ENCODE assay signal across 10 cellular contexts in the genomic region with DNA sequence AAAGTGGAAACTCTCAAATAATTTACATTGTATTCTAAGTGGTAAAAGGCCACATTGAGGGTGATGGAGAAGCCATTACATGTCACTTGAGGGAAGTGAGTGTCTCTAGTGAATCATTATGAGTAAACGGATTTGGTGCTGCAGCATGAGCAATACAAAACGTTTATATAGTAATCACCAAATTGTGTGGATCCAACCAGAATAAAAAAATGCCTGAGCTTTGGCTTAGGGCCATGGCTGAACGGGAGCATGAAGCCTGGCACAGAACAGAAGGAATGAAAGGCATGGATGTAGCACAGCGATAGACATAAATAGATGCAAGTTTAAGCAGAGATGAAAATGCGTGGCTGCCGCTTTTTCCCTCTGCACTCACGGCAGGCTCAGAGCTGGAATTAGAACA. TPM values are rescaled to one million over a fixed set of nuclear protein-coding genes. Genes with fewer than 3 reads are reported as not detected.
DNase-seq lines count a peak whose midpoint lies in the region; ATAC-seq, FAIRE-seq and TF ChIP-seq lines count a peak whose summit lies in the region.
"Had no signal": no experiment of that assay in that cellular context is flagged by ENCODE, and none has a peak within 500 bp of the region (broad histone marks: within the 10 kb centered on the region; RNA-seq: fewer than 3 reads in every experiment).

No MANE protein-coding gene starts in this region.

- no peak overlapping the region for H3K4ac ChIP-seq in mesenchymal stem cell (ENCODE audit: low read depth in 1 of 2, low read length in 2 of 2)

- no peaks in the 10 kb centered on the region for H3K36me3 ChIP-seq in CD4-positive, alpha-beta memory T cell (ENCODE audit: insufficient read depth, low read length)
- peaks cover 0 to 2% of the 10 kb centered on the region in 2 experiments for H3K36me3 ChIP-seq in mesenchymal stem cell (ENCODE audit: control insufficient read depth in 1 of 2, insufficient read depth in 2 of 2, low read depth in 1 of 2, low read length in 2 of 2)
- no peaks in the 10 kb centered on the region for H3K36me3 ChIP-seq in hepatocyte (replicated peaks; ENCODE audit: insufficient read depth, low read depth)

- H3K4me1 ChIP-seq in CD4-positive, alpha-beta memory T cell (ENCODE audit: insufficient read depth, low read length), result peaks cover 71% of the 10 kb centered on the region
- H3K4me1 ChIP-seq in mesenchymal stem cell (ENCODE audit: control insufficient read depth, insufficient read depth, low read depth, low read length) (peaks cover 14% of the 10 kb centered on the region), hepatocyte (ENCODE audit: insufficient read depth) (peaks cover 29% of the 10 kb centered on the region)

- no peak for DNase-seq in CD4-positive, alpha-beta memory T cell
- peak; percentile 81 for DNase-seq in HCEC 1CT
- DNase-seq in astrocyte of the hippocampus (ENCODE audit: low read depth, low spot score), result peak; percentile 77
- no peak for DNase-seq in mesenchymal stem cell
- DNase-seq in hepatocyte (ENCODE audit: low spot score), result no peak
- DNase-seq in HTR-8/SVneo (ENCODE audit: insufficient read length, low spot score), result no peak
- DNase-seq in sciatic nerve (ENCODE audit: low spot score), result no peak
- DNase-seq: activated CD4-positive, alpha-beta T cell treated with anti-CD3 and anti-CD28 coated beads, Interleukin-2, amount 50 U/mL, for 1 hour; OCI-M1 had no signal

- peaks cover 37 to 85% (median 55%) of the 10 kb centered on the region in 4 donors for H3K4me1 Mint-ChIP-seq in CD4-positive, alpha-beta memory T cell

- H2AFZ ChIP-seq in mesenchymal stem cell (ENCODE audit: low read depth, low read length) (no peak overlapping the region), hepatocyte (no peak overlapping the region)

- ATAC-seq in HG03378 (IDR thresholded peaks at IDR 0.05; ENCODE audit: unreplicated experiment) (no peak), sciatic nerve (no peak)

- POLR2A ChIA-PET in CD4-positive, alpha-beta memory T cell (lab: Charles Lee; ENCODE audit: partially characterized antibody), result interaction anchor here (3.5 kb wide), 1 partner anchor 12 kb away, joined by 35 read pairs; no protein-coding TSS in a partner anchor

- H3K36me3 Mint-ChIP-seq in CD4-positive, alpha-beta memory T cell, result peaks cover 4 to 17% of the 10 kb centered on the region in 2 donors

- no peaks in the 10 kb centered on the region for H3K27me3 ChIP-seq in CD4-positive, alpha-beta memory T cell (ENCODE audit: insufficient read depth, low read length)
- no peaks in the 10 kb centered on the region for H3K27me3 ChIP-seq in mesenchymal stem cell (ENCODE audit: control insufficient read depth in 1 of 2, insufficient read depth in 1 of 2, low read length in 2 of 2)
- H3K27me3 ChIP-seq in hepatocyte, result no peaks in the 10 kb centered on the region

- H3K4me3 Mint-ChIP-seq in CD4-positive, alpha-beta memory T cell, result peak overlapping the region in 3 of 8 donors; percentile 10 to 81 (median 29)

- H3K9me2 ChIP-seq in hepatocyte (replicated peaks; ENCODE audit: insufficient read depth), result no peaks in the 10 kb centered on the region

- no peaks in the 10 kb centered on the region for H4K20me1 ChIP-seq in hepatocyte (ENCODE audit: insufficient read depth, poor library complexity, severe bottlenecking)

- no peak overlapping the region for H3K23ac ChIP-seq in mesenchymal stem cell (ENCODE audit: low read length in 2 of 2)

- H3K79me2 ChIP-seq in hepatocyte, result no peaks in the 10 kb centered on the region

- peaks cover 13% of the 10 kb centered on the region for H3K79me1 ChIP-seq in mesenchymal stem cell (replicated peaks; ENCODE audit: low read length, poor library complexity, severe bottlenecking)

- H2AK5ac ChIP-seq in mesenchymal stem cell (ENCODE audit: low read length, severe bottlenecking), result no peak overlapping the region

- H3K9me3 Mint-ChIP-seq in CD4-positive, alpha-beta memory T cell, result no peaks in the 10 kb centered on the region

- H3K4me3 ChIP-seq in CD4-positive, alpha-beta memory T cell (ENCODE audit: low read length in 2 of 2), result no peak overlapping the region
- H3K4me3 ChIP-seq in mesenchymal stem cell (ENCODE audit: insufficient read depth in 1 of 2, low read depth in 1 of 2, low read length in 2 of 2) (no peak overlapping the region), hepatocyte (no peak overlapping the region)

- no peak overlapping the region for H3K9ac ChIP-seq in mesenchymal stem cell (ENCODE audit: low read length)

- no peak overlapping the region for H3K18ac ChIP-seq in mesenchymal stem cell (ENCODE audit: low read depth in 1 of 2, low read length in 2 of 2)

- H4K8ac ChIP-seq in mesenchymal stem cell (ENCODE audit: low read length), result no peak overlapping the region

- H2BK12ac ChIP-seq in mesenchymal stem cell (ENCODE audit: low read length in 2 of 2), result no peak overlapping the region

- no peak overlapping the region for H3K14ac ChIP-seq in mesenchymal stem cell (ENCODE audit: low read length in 2 of 2)

- intact Hi-C loops in CD4-positive, alpha-beta memory T cell (cut with micrococcal nuclease), result no loop called here
- intact Hi-C loops in sciatic nerve (cut with DNase I), result no loop called here

- no peaks in the 10 kb centered on the region for H3K9me3 ChIP-seq in CD4-positive, alpha-beta memory T cell (ENCODE audit: control insufficient read depth in 1 of 2, low read length in 2 of 2)
- no peaks in the 10 kb centered on the region for H3K9me3 ChIP-seq in mesenchymal stem cell (ENCODE audit: control insufficient read depth, low read length)
- H3K9me3 ChIP-seq in hepatocyte (ENCODE audit: low read depth), result no peaks in the 10 kb centered on the region

- peak overlapping the region; percentile 1 for H3K27ac ChIP-seq in CD4-positive, alpha-beta memory T cell (ENCODE audit: low read depth, low read length)
- H3K27ac ChIP-seq in mesenchymal stem cell (ENCODE audit: low read length, poor library complexity, severe bottlenecking), result peak overlapping the region; percentile 46
- no peak overlapping the region for H3K27ac ChIP-seq in hepatocyte

- H3K4me2 ChIP-seq in mesenchymal stem cell (ENCODE audit: low read length, poor library complexity, severe bottlenecking), result no peak overlapping the region
- no peak overlapping the region for H3K4me2 ChIP-seq in hepatocyte

- FAIRE-seq in HTR-8/SVneo (lab: Jason Lieb, UNC), result no peak

- H4K91ac ChIP-seq in mesenchymal stem cell (ENCODE audit: low read length), result no peak overlapping the region

- 70% methylated on average over 7 of the region's 7 CpGs for WGBS in mesenchymal stem cell
- 65% methylated on average over 7 of the region's 7 CpGs for WGBS in hepatocyte (ENCODE audit: low lambda C conversion rate, missing lambda C conversion rate)

- H3K27ac Mint-ChIP-seq in CD4-positive, alpha-beta memory T cell, result peak overlapping the region in 4 of 7 donors; percentile 36 to 94 (median 60)

- no peaks in the 10 kb centered on the region for H3K27me3 Mint-ChIP-seq in CD4-positive, alpha-beta memory T cell

- TF ChIP-seq CTCF in hepatocyte (IDR thresholded peaks at IDR 0.05; ENCODE audit: poor library complexity), result no peak

- H2BK5ac ChIP-seq in mesenchymal stem cell (ENCODE audit: low read depth, low read length, poor library complexity, severe bottlenecking), result no peak overlapping the region

- H2BK15ac ChIP-seq in mesenchymal stem cell (ENCODE audit: low read depth, poor library complexity, severe bottlenecking), result no peak overlapping the region

- CTCF ChIA-PET in CD4-positive, alpha-beta memory T cell (lab: Charles Lee; ENCODE audit: partially characterized antibody), result interaction anchor here (3.5 to 5.5 kb wide), 2 partner anchors 12 to 41 kb away, joined by 11 to 29 read pairs; no protein-coding TSS in a partner anchor

- no peak overlapping the region for H2BK120ac ChIP-seq in mesenchymal stem cell (ENCODE audit: low read depth, low read length)

RNA-seq across cellular contexts. Expression of a gene that starts 58.3 kb away (rescaled TPM):
- 10 to 100 TPM in 1 of 2 experiments, 1 to 10 TPM in 1; 9.2 to 11.7 TPM for total RNA-seq in CD4-positive, alpha-beta memory T cell
- 10 to 100 TPM; 19.9 to 20.2 TPM for polyA plus RNA-seq in CD4-positive, alpha-beta memory T cell
- 41.6 TPM for polyA plus RNA-seq in mesenchymal stem cell (2013, experiment 1 of 2)
- polyA plus RNA-seq in mesenchymal stem cell (2013, experiment 2 of 2), result 39.5 TPM
- total RNA-seq in hepatocyte (18.8 and 24.9 TPM in 2 replicates), sciatic nerve (3.0 TPM)
- 37.0 and 49.2 TPM in 2 replicates for polyA plus RNA-seq in hepatocyte

Comparison
In these comparisons a context has a peak if more than half of its experiments do, and no peak if none do; other contexts are left out.
1. DNase-seq: peak in HCEC 1CT (single experiment) and astrocyte of the hippocampus (single experiment); none in CD4-positive, alpha-beta memory T cell (0 of 5), mesenchymal stem cell (single experiment), hepatocyte (single experiment), HTR-8/SVneo (single experiment) and sciatic nerve (single experiment).